1 cellular context compared by ENCODE assay signal in the genomic region with DNA sequence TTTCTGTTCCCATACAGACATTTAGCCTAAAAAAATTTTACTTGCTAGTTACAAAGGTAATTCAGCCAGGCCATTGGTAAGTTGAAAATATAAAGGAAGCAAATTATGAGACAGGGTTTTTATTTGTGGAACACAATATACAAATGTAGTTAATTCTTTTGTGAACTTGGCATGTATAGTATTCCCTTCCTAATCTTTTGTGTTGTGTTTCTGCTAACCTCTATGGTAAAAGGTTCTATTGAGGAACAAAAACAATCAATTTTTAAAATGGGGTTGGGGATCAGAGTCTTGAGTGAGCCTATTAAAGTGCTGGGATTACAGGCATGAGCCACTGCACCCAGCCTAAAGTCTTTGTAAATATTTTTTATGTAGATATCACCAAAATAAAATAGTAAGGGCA.
TF ChIP-seq lines count a peak whose summit lies in the region.

No MANE protein-coding gene starts in this region.

TF ChIP-seq in WTC11, 78 proteins besides CTCF, POLR2A, EP300 and RAD21 (continued from another document):
- TF ChIP-seq PRDM15 (CRISPR knock-in tag; IDR thresholded peaks at IDR 0.05) (no peak), JUN (CRISPR knock-in tag; IDR thresholded peaks at IDR 0.05) (no peak), ZNF121 (CRISPR knock-in tag; IDR thresholded peaks at IDR 0.05) (no peak), RORB (CRISPR knock-in tag; IDR thresholded peaks at IDR 0.05) (no peak), NFYB (CRISPR knock-in tag; conservative IDR thresholded peaks at IDR 0.05; ENCODE audit: low read depth) (no peak), JAZF1 (CRISPR knock-in tag; IDR thresholded peaks at IDR 0.05) (no peak), ESRRA (CRISPR knock-in tag; IDR thresholded peaks at IDR 0.05; ENCODE audit: borderline replicate concordance) (no peak), ZNF263 (CRISPR knock-in tag; IDR thresholded peaks at IDR 0.05; ENCODE audit: low read depth) (no peak)
- TF ChIP-seq, protein P1, sequence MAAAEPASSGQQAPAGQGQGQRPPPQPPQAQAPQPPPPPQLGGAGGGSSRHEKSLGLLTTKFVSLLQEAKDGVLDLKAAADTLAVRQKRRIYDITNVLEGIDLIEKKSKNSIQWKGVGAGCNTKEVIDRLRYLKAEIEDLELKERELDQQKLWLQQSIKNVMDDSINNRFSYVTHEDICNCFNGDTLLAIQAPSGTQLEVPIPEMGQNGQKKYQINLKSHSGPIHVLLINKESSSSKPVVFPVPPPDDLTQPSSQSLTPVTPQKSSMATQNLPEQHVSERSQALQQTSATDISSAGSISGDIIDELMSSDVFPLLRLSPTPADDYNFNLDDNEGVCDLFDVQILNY (CRISPR knock-in tag; IDR thresholded peaks at IDR 0.05), result no peak
- TF ChIP-seq, protein P2, sequence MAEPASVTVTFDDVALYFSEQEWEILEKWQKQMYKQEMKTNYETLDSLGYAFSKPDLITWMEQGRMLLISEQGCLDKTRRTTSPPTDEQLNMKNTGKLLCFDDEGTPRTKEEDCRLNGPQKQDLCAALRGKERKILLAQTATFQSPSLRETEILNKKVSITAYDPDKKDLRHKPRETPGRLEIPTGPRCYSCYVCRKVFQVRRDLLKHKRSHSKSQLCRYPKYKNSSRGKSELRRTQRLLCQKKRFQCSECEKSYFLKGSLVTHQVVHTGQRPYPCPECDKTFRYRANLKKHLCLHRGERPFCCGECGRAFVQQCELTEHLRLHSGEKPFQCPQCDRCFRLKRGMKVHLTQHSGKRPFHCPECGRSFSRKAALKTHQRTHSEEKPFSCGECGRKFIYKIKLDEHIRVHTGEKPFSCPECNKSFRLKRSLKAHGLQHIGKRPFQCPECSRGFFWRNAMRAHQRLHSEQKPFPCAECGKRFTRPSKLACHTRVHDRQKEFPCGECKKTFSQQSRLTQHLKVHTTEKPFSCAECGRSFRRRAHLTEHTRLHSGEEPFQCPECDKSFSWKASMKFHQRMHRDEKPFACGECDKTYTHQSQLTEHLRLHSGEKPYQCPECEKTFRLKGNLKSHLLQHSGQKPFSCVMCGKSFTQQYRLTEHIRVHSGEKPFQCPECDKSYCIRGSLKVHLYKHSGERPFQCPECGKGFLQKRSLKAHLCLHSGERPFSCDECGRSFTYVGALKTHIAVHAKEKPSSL (CRISPR knock-in tag; conservative IDR thresholded peaks at IDR 0.05), result no peak
